8 cellular contexts compared by ENCODE assay signal in genomic region chr10:102449321-102450123, GRCh38. TPM values are rescaled to one million over a fixed set of nuclear protein-coding genes. Genes with fewer than 3 reads are reported as not detected.
DNase-seq lines count a peak whose midpoint lies in the region; ATAC-seq and TF ChIP-seq lines count a peak whose summit lies in the region.

No MANE protein-coding gene starts in this region.

- H3K27ac ChIP-seq in GM23338 (ENCODE audit: low read depth) (peak overlapping the region; percentile 90; the same call in 1 of the 2 replicates), iPS DF 6.9 (ENCODE audit: low read length) (no peak overlapping the region), skeletal muscle tissue (ENCODE audit: low read depth, low read length) (peak overlapping the region; percentile 60)

- no peaks in the 10 kb centered on the region for H3K9me3 ChIP-seq in iPS DF 6.9 (ENCODE audit: control insufficient read depth, insufficient read depth, low read length)
- no peaks in the 10 kb centered on the region for H3K9me3 ChIP-seq in skeletal muscle tissue (ENCODE audit: control insufficient read depth in 3 of 3, low read length in 3 of 3)

- H3K9me3 Mint-ChIP-seq in GM23338 (no peaks in the 10 kb centered on the region; the same call in 2 of the 3 replicates), T-cell (no peaks in the 10 kb centered on the region)

- peak overlapping the region; percentile 97 for H3K4me3 ChIP-seq in GM23338
- peak overlapping the region; percentile 56; the same call in 1 of the 2 replicates for H3K4me3 ChIP-seq in iPS DF 6.9 (ENCODE audit: low read length)
- H3K4me3 ChIP-seq in skeletal muscle tissue (ENCODE audit: low read length in 3 of 3): peak overlapping the region; percentile 91 to 93 (median 93)

- no CpG with 5 or more reads among the region's 30 CpGs for whole genome bisulfite sequencing in iPS DF 6.9 (ENCODE audit: insufficient coverage, insufficient read length)

- H3K4me1 Mint-ChIP-seq in GM23338 (peaks cover 34% of the 10 kb centered on the region), T-cell (peaks cover 25 to 27% (median 25%) of the 10 kb centered on the region in 3 donors)

- H3K9ac ChIP-seq in skeletal muscle tissue (ENCODE audit: low read depth in 1 of 3, low read length in 3 of 3): peak overlapping the region; percentile 79 to 94 (median 85)

- H2AFZ ChIP-seq in GM23338: peak overlapping the region; percentile 85

- H3K9me2 ChIP-seq in GM23338 (ENCODE audit: insufficient read depth): no peaks in the 10 kb centered on the region

- H3K4me1 ChIP-seq in GM23338 (ENCODE audit: insufficient read depth): peaks cover 36% of the 10 kb centered on the region
- H3K4me1 ChIP-seq in iPS DF 6.9 (ENCODE audit: control insufficient read depth, insufficient read depth, low read length): peaks cover 5% of the 10 kb centered on the region; the same call in 1 of the 2 replicates
- H3K4me1 ChIP-seq in skeletal muscle tissue (ENCODE audit: control insufficient read depth in 3 of 3, insufficient read depth in 3 of 3, low read length in 3 of 3): peaks cover 16 to 26% (median 18%) of the 10 kb centered on the region in 3 donors

- DNase-seq in DMS53 treated with DMSO at 0.1 percent for 48 hours (lab: John Stamatoyannopoulos, UW; ENCODE audit: unreplicated experiment) (peak; percentile 71), GM23338 (ENCODE audit: low spot score) (peak; percentile 92), NCI-H1092 treated with DMSO at 0.1 percent for 48 hours (lab: John Stamatoyannopoulos, UW) (peak; percentile 56), T-cell (peak; percentile 64 to 91 (median 86)), amniotic epithelial cell (ENCODE audit: low read depth) (peak; percentile 75), iPS DF 6.9 (ENCODE audit: low read depth, low spot score) (no peak), midbrain (lab: John Stamatoyannopoulos, UW) (no peak)

- peaks cover 33% of the 10 kb centered on the region for H3K79me2 ChIP-seq in GM23338 (replicated peaks; ENCODE audit: insufficient read depth)

- ATAC-seq in GM23338: peak; percentile 77
- ATAC-seq in T-cell (replicated peaks in 1 of 4): peak; percentile 51 to 74 (median 54)

- H3K4me3 Mint-ChIP-seq in GM23338 (peak overlapping the region; percentile 93), T-cell (peak overlapping the region; percentile 93 to 94 (median 93))

- H3K36me3 Mint-ChIP-seq in GM23338 (ENCODE audit: low read depth) (peaks cover 21% of the 10 kb centered on the region), T-cell (peaks cover 5% of the 10 kb centered on the region)

- peak overlapping the region; percentile 99 for H3K4me2 ChIP-seq in GM23338

- CTCF ChIA-PET in T-cell (lab: Charles Lee): interaction anchor here in 1 of 2 donors (1.6 to 2.6 kb wide), 3 partner anchors 11 to 56 kb away, joined by 5 to 12 read pairs (median 11); partner anchors contain the start of gene CUEDC2

- no peaks in the 10 kb centered on the region for H3K27me3 ChIP-seq in GM23338 (ENCODE audit: insufficient read depth)
- H3K27me3 ChIP-seq in iPS DF 6.9 (ENCODE audit: control insufficient read depth, insufficient read depth, low read length): no peaks in the 10 kb centered on the region
- no peaks in the 10 kb centered on the region for H3K27me3 ChIP-seq in skeletal muscle tissue (ENCODE audit: control insufficient read depth in 3 of 3, insufficient read depth in 3 of 3, low read length in 3 of 3)

- peaks cover 32% of the 10 kb centered on the region for H3F3A ChIP-seq in GM23338 (replicated peaks; ENCODE audit: low read depth)

- peaks cover 11% of the 10 kb centered on the region for H4K20me1 ChIP-seq in GM23338 (replicated peaks; ENCODE audit: insufficient read depth)

- TF ChIP-seq CTCF in GM23338 (conservative IDR thresholded peaks at IDR 0.05; ENCODE audit: low read depth in 2 of 2): no peak

- H3K36me3 ChIP-seq in GM23338 (ENCODE audit: insufficient read depth) (peaks cover 4% of the 10 kb centered on the region; the same call in 1 of the 2 replicates), iPS DF 6.9 (ENCODE audit: control insufficient read depth, insufficient read depth, low read length) (no peaks in the 10 kb centered on the region), skeletal muscle tissue (ENCODE audit: control insufficient read depth in 3 of 3, insufficient read depth in 3 of 3, low read length in 3 of 3) (no peaks in the 10 kb centered on the region)

- H3K27me3 Mint-ChIP-seq in GM23338 (ENCODE audit: insufficient read depth, low read depth, poor library complexity) (peaks cover 19% of the 10 kb centered on the region), T-cell (no peaks in the 10 kb centered on the region)

- H3K27ac Mint-ChIP-seq in GM23338: peak overlapping the region; percentile 94
- peak overlapping the region; percentile 90 to 93 for H3K27ac Mint-ChIP-seq in T-cell

- POLR2A ChIA-PET in T-cell (lab: Charles Lee): interaction anchor here (0.7 to 0.8 kb wide), 5 partner anchors 12 to 218 kb away, joined by 3 to 7 read pairs (median 3); partner anchors contain the start of gene CUEDC2 (in 1 of the 2)

TF ChIP-seq in GM23338, 12 proteins besides CTCF, POLR2A, EP300 and RAD21 (continues in another document):
- TF ChIP-seq POLR2AphosphoS5 (IDR thresholded peaks at IDR 0.05; ENCODE audit: low read depth) (peak; percentile 58; the same call in 1 of the 2 replicates), NANOG (IDR thresholded peaks at IDR 0.05; ENCODE audit: borderline replicate concordance) (no peak), STAT1 (IDR thresholded peaks at IDR 0.05; ENCODE audit: unreplicated experiment) (no peak), ETS1 (IDR thresholded peaks at IDR 0.05) (no peak), REST (IDR thresholded peaks at IDR 0.05; ENCODE audit: unreplicated experiment) (no peak), ZNF331 (CRISPR knock-in tag; IDR thresholded peaks at IDR 0.05; ENCODE audit: low read depth) (no peak)

RNA-seq across cellular contexts. Expression of gene C10orf95, which starts 1.8 kb away (rescaled TPM):
- total RNA-seq in GM23338 (2014; rRNA removed; shearing (Covaris generic)): 0.69 TPM in 1 of 2 replicates, not detected in the other
- 1.1 and 1.5 TPM in 2 replicates for polyA plus RNA-seq in GM23338 (2016; fragmentation: Nextera tagmentation; extraction: Ambion mirVana)
- total RNA-seq in T-cell (under 1 TPM in 4 of 5 donors, not detected in 1; 0.23 to 0.92 (median 0.55) TPM), skeletal muscle tissue (not detected)

RNA-seq across cellular contexts. Expression of gene CUEDC2, which starts 17.1 kb away (rescaled TPM):
- total RNA-seq in GM23338 (2014; rRNA removed; shearing (Covaris generic)): 37.0 and 39.2 TPM in 2 replicates
- 37.3 and 47.3 TPM in 2 replicates for polyA plus RNA-seq in GM23338 (2016; fragmentation: Nextera tagmentation; extraction: Ambion mirVana)
- total RNA-seq in T-cell (10 to 100 TPM; 32.2 to 41.4 (median 37.8) TPM), skeletal muscle tissue (31.3 TPM)

RNA-seq across cellular contexts. Expression of gene FBXL15, which starts 28.9 kb away (rescaled TPM):
- 29.7 and 36.1 TPM in 2 replicates for total RNA-seq in GM23338 (2014; rRNA removed; shearing (Covaris generic))
- 18.4 and 18.5 TPM in 2 replicates for polyA plus RNA-seq in GM23338 (2016; fragmentation: Nextera tagmentation; extraction: Ambion mirVana)
- total RNA-seq in T-cell (10 to 100 TPM; 13.3 to 30.4 (median 23.7) TPM), skeletal muscle tissue (3.1 TPM)

RNA-seq across cellular contexts. Expression of gene PSD, which starts 30.9 kb away (rescaled TPM):
- total RNA-seq in GM23338 (2014; rRNA removed; shearing (Covaris generic)): 4.0 and 6.8 TPM in 2 replicates
- 1.9 and 2.7 TPM in 2 replicates for polyA plus RNA-seq in GM23338 (2016; fragmentation: Nextera tagmentation; extraction: Ambion mirVana)
- total RNA-seq in T-cell (10 to 100 TPM in 2 of 5 donors, 1 to 10 TPM in 3; 8.7 to 11.8 (median 8.8) TPM), skeletal muscle tissue (3.7 TPM)

RNA-seq across cellular contexts. Expression of gene ACTR1A, which starts 53.0 kb away (rescaled TPM):
- 96.9 and 101 TPM in 2 replicates for total RNA-seq in GM23338 (2014; rRNA removed; shearing (Covaris generic))
- 39.4 and 41.2 TPM in 2 replicates for polyA plus RNA-seq in GM23338 (2016; fragmentation: Nextera tagmentation; extraction: Ambion mirVana)
- total RNA-seq in T-cell (10 to 100 TPM; 51.6 to 68.1 (median 63.0) TPM), skeletal muscle tissue (66.8 TPM)

Comparison
In these comparisons a context has a peak if more than half of its experiments do, and no peak if none do; other contexts are left out.
1. DNase-seq: peak in DMS53 treated with DMSO at 0.1 percent for 48 hours (single experiment), GM23338 (single experiment), NCI-H1092 treated with DMSO at 0.1 percent for 48 hours (single experiment), T-cell (34 of 34) and amniotic epithelial cell (single experiment); none in iPS DF 6.9 (single experiment) and midbrain (single experiment).
2. Peak in every context shown above with its lines, with median percentiles within 50 percentile points of each other: H3K4me3 ChIP-seq.